In the genomic region with DNA sequence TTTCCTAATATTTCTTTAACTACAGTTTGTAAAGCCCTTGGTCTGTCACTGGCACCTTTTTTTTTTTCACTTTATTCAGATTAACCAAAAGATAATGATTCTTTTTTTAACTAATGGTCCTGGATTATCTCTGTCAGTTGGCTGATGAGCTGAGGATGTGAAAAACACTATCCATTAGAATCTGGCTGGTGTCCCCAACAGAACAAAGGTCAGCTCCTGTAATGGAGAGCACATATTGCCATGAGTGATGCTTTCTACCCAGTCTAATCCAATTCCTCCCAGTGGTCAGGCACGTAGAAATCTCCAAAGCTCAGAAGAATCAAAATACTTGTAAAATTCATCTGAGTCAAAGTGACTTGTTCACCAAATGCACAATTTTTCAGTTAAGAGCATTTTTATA, we compare ENCODE assay signal across 23 cellular contexts.
DNase-seq lines count a peak whose midpoint lies in the region; ATAC-seq and TF ChIP-seq lines count a peak whose summit lies in the region.
"Had no signal": no experiment of that assay in that cellular context is flagged by ENCODE, and none has a peak within 500 bp of the region (broad histone marks: within the 10 kb centered on the region; RNA-seq: fewer than 3 reads in every experiment).

No MANE protein-coding gene starts in this region.

- ATAC-seq in left lobe of liver (peak; percentile 65), sciatic nerve (peak; percentile 41), heart left ventricle (no peak)
- ATAC-seq: A549, GM23338 had no signal

- H3K4me3 ChIP-seq in dorsolateral prefrontal cortex, result peak overlapping the region in 5 of 59 donors; percentile 18 to 47 (median 26)
- H3K4me3 ChIP-seq in vagina, result no peak overlapping the region
- H3K4me3 ChIP-seq in mammary epithelial cell (replicated peaks in 1 of 3; ENCODE audit: insufficient read depth in 1 of 3, low read depth in 2 of 3, low read length in 3 of 3), result no peak overlapping the region
- no peak overlapping the region for H3K4me3 ChIP-seq in heart left ventricle
- H3K4me3 ChIP-seq: A549; BLaER1 treated with 17β-estradiol and CSF1 and Interleukin-3, amounts not matched to agents 10 nM and 100 nM; GM23338 had no signal

- BruUV-seq in mammary epithelial cell (replicated peaks; lab: Mats Ljungman, UMichigan), result no TSS peak

- H2AFZ ChIP-seq in mammary epithelial cell (ENCODE audit: low read depth, low read length), result no peak overlapping the region
- H2AFZ ChIP-seq: GM23338 had no signal

- no peaks in the 10 kb centered on the region for H3K27me3 ChIP-seq in dorsolateral prefrontal cortex
- H3K27me3 ChIP-seq in vagina, result no peaks in the 10 kb centered on the region
- no peaks in the 10 kb centered on the region for H3K27me3 ChIP-seq in mammary epithelial cell (ENCODE audit: insufficient read depth, low read length)
- H3K27me3 ChIP-seq in heart left ventricle, result no peaks in the 10 kb centered on the region
- H3K27me3 ChIP-seq: BLaER1 treated with 17β-estradiol and CSF1 and Interleukin-3, amounts not matched to agents 10 nM and 100 nM had no signal

- H3K27ac ChIP-seq in dorsolateral prefrontal cortex, result peak overlapping the region in 54 of 59 donors; percentile 3 to 87 (median 70)
- peak overlapping the region; percentile 53 for H3K27ac ChIP-seq in vagina
- no peak overlapping the region for H3K27ac ChIP-seq in mammary epithelial cell (ENCODE audit: insufficient read depth, low read depth, low read length)
- H3K27ac ChIP-seq in heart left ventricle, result peak overlapping the region in 1 of 12 donors; percentile 63
- H3K27ac ChIP-seq: A549; BLaER1 treated with 17β-estradiol and CSF1 and Interleukin-3, amounts not matched to agents 10 nM and 100 nM had no signal

- no peak for TF ChIP-seq CTCF in dorsolateral prefrontal cortex (IDR thresholded peaks at IDR 0.05 in 54 of 56, conservative IDR thresholded peaks at IDR 0.05 in 2 of 56; ENCODE audit: low read depth in 1 of 56, partially characterized antibody in 56 of 56)
- no peak for TF ChIP-seq CTCF in vagina (IDR thresholded peaks at IDR 0.05)
- TF ChIP-seq CTCF in mammary epithelial cell (conservative IDR thresholded peaks at IDR 0.05 in 1 of 2, IDR thresholded peaks at IDR 0.05 in 1 of 2; ENCODE audit: extremely low read depth in 1 of 2, insufficient read depth in 1 of 2, low read depth in 1 of 2, low read length in 2 of 2), result no peak
- TF ChIP-seq CTCF in heart left ventricle (IDR thresholded peaks at IDR 0.05), result no peak

- H3K4me2 ChIP-seq in mammary epithelial cell (ENCODE audit: insufficient read depth, low read depth, low read length), result no peak overlapping the region
- H3K4me2 ChIP-seq: A549; BLaER1 treated with 17β-estradiol and CSF1 and Interleukin-3, amounts not matched to agents 10 nM and 100 nM; GM23338; SK-N-SH had no signal

- H4K20me1 ChIP-seq in mammary epithelial cell (ENCODE audit: insufficient read depth, low read length), result no peaks in the 10 kb centered on the region
- H4K20me1 ChIP-seq: BLaER1 treated with 17β-estradiol and CSF1 and Interleukin-3, amounts not matched to agents 10 nM and 100 nM had no signal

- H3K36me3 ChIP-seq in vagina, result no peaks in the 10 kb centered on the region
- H3K36me3 ChIP-seq in mammary epithelial cell (ENCODE audit: insufficient read depth, low read length), result no peaks in the 10 kb centered on the region
- no peaks in the 10 kb centered on the region for H3K36me3 ChIP-seq in heart left ventricle
- H3K36me3 ChIP-seq: BLaER1 treated with 17β-estradiol and CSF1 and Interleukin-3, amounts not matched to agents 10 nM and 100 nM had no signal

- dilution Hi-C loops in mammary epithelial cell (cut with HindIII; ENCODE audit: low sequenced_read_pairs), result no loop called here

- no peaks in the 10 kb centered on the region for H3K79me2 ChIP-seq in mammary epithelial cell (ENCODE audit: insufficient read depth, low read length)

- 100% methylated on average over 1 of the region's 1 CpG for WGBS in mammary epithelial cell (ENCODE audit: low coverage, missing lambda C conversion rate)
- 79 to 96% (median 87%) methylated on average over 1 of the region's 1 CpG for WGBS in heart left ventricle, 4 donors

- TF ChIP-seq POLR2A in vagina (IDR thresholded peaks at IDR 0.05) (no peak), heart left ventricle (IDR thresholded peaks at IDR 0.05) (no peak)

- no peak overlapping the region for H3K9ac ChIP-seq in mammary epithelial cell (ENCODE audit: insufficient read depth, low read length)
- H3K9ac ChIP-seq: BLaER1 treated with 17β-estradiol and CSF1 and Interleukin-3, amounts not matched to agents 10 nM and 100 nM; SK-N-SH had no signal

- in situ Hi-C loops in mammary epithelial cell (cut with MboI; ENCODE audit: low sequenced_read_pairs in 2 of 2), result no loop called here

- H3K9me3 ChIP-seq in vagina (no peaks in the 10 kb centered on the region), mammary epithelial cell (replicated peaks; ENCODE audit: insufficient read depth, low read length) (no peaks in the 10 kb centered on the region), heart left ventricle (no peaks in the 10 kb centered on the region)
- H3K9me3 ChIP-seq: A549; BLaER1 treated with 17β-estradiol and CSF1 and Interleukin-3, amounts not matched to agents 10 nM and 100 nM; SK-N-SH had no signal

- H3K4me1 ChIP-seq in vagina (peaks cover 18% of the 10 kb centered on the region), mammary epithelial cell (ENCODE audit: insufficient read depth, low read length) (no peaks in the 10 kb centered on the region), heart left ventricle (no peaks in the 10 kb centered on the region)
- H3K4me1 ChIP-seq: A549; BLaER1 treated with 17β-estradiol and CSF1 and Interleukin-3, amounts not matched to agents 10 nM and 100 nM had no signal

- CTCF ChIA-PET in mammary epithelial cell (lab: Charles Lee; ENCODE audit: low non-redundant PET), result no interaction called here

- DNase-seq in dorsolateral prefrontal cortex (no peak), left lobe of liver (ENCODE audit: low spot score) (no peak), sciatic nerve (ENCODE audit: low spot score) (no peak), vagina (ENCODE audit: extremely low spot score in 2 of 2) (no peak), NCI-H1048 (lab: John Stamatoyannopoulos, UW) (no peak), mammary epithelial cell (no peak), heart left ventricle (no peak)
- DNase-seq: AML-193; CD4-positive, alpha-beta T cell; H9; HFFc6; Karpas-422; NCI-H1105; NCI-H1436 treated with DMSO at 0.1 percent for 48 hours; NCI-H187 treated with DMSO at 0.1 percent for 48 hours; NCI-H2171 treated with DMSO at 0.1 percent for 48 hours; NCI-H345; NCI-H510A treated with DMSO at 0.1 percent for 48 hours; NCI-H774; SK-N-SH had no signal

- intact Hi-C loops in dorsolateral prefrontal cortex (cut with DNase I) (no loop called here), sciatic nerve (cut with DNase I) (no loop called here), vagina (cut with DNase I) (no loop called here), mammary epithelial cell (cut with micrococcal nuclease) (no loop called here), heart left ventricle (cut with DNase I) (loop anchor here in 1 of 10 donors (10.0 kb wide), 1 partner anchor 51 kb away; no protein-coding TSS in a partner anchor)

Comparison
In these comparisons a context has a peak if more than half of its experiments do, and no peak if none do; other contexts are left out.
1. ATAC-seq: peak in left lobe of liver (single experiment) and sciatic nerve (single experiment); none in heart left ventricle (0 of 4).